ENCODE assay signal across 1 cellular context in the genomic region with DNA sequence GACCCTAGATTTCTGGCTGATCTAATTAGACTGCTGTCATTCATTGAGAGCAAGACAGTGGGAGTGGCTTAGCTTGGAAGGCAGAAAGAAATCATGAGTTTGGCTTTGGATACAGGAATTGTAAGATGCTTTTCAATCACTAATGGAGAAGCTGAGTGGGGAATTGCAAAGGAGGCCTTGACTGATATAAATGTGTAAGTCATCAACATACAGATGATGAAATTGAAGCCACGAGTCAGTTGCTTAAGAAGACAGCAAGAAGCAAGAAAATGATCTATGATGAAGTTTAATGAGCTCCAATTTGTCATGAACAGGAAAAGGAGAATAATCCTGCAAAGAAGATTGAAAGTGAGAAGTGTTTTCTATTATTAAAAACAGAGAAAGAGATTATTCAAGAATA.
TF ChIP-seq lines count a peak whose summit lies in the region.

No MANE protein-coding gene starts in this region.

TF ChIP-seq in GM23338, 12 proteins besides CTCF, POLR2A, EP300 and RAD21:
- TF ChIP-seq REST (IDR thresholded peaks at IDR 0.05; ENCODE audit: unreplicated experiment) (no peak), ZNF114 (CRISPR knock-in tag; IDR thresholded peaks at IDR 0.05) (no peak)
- TF ChIP-seq, protein P1, sequence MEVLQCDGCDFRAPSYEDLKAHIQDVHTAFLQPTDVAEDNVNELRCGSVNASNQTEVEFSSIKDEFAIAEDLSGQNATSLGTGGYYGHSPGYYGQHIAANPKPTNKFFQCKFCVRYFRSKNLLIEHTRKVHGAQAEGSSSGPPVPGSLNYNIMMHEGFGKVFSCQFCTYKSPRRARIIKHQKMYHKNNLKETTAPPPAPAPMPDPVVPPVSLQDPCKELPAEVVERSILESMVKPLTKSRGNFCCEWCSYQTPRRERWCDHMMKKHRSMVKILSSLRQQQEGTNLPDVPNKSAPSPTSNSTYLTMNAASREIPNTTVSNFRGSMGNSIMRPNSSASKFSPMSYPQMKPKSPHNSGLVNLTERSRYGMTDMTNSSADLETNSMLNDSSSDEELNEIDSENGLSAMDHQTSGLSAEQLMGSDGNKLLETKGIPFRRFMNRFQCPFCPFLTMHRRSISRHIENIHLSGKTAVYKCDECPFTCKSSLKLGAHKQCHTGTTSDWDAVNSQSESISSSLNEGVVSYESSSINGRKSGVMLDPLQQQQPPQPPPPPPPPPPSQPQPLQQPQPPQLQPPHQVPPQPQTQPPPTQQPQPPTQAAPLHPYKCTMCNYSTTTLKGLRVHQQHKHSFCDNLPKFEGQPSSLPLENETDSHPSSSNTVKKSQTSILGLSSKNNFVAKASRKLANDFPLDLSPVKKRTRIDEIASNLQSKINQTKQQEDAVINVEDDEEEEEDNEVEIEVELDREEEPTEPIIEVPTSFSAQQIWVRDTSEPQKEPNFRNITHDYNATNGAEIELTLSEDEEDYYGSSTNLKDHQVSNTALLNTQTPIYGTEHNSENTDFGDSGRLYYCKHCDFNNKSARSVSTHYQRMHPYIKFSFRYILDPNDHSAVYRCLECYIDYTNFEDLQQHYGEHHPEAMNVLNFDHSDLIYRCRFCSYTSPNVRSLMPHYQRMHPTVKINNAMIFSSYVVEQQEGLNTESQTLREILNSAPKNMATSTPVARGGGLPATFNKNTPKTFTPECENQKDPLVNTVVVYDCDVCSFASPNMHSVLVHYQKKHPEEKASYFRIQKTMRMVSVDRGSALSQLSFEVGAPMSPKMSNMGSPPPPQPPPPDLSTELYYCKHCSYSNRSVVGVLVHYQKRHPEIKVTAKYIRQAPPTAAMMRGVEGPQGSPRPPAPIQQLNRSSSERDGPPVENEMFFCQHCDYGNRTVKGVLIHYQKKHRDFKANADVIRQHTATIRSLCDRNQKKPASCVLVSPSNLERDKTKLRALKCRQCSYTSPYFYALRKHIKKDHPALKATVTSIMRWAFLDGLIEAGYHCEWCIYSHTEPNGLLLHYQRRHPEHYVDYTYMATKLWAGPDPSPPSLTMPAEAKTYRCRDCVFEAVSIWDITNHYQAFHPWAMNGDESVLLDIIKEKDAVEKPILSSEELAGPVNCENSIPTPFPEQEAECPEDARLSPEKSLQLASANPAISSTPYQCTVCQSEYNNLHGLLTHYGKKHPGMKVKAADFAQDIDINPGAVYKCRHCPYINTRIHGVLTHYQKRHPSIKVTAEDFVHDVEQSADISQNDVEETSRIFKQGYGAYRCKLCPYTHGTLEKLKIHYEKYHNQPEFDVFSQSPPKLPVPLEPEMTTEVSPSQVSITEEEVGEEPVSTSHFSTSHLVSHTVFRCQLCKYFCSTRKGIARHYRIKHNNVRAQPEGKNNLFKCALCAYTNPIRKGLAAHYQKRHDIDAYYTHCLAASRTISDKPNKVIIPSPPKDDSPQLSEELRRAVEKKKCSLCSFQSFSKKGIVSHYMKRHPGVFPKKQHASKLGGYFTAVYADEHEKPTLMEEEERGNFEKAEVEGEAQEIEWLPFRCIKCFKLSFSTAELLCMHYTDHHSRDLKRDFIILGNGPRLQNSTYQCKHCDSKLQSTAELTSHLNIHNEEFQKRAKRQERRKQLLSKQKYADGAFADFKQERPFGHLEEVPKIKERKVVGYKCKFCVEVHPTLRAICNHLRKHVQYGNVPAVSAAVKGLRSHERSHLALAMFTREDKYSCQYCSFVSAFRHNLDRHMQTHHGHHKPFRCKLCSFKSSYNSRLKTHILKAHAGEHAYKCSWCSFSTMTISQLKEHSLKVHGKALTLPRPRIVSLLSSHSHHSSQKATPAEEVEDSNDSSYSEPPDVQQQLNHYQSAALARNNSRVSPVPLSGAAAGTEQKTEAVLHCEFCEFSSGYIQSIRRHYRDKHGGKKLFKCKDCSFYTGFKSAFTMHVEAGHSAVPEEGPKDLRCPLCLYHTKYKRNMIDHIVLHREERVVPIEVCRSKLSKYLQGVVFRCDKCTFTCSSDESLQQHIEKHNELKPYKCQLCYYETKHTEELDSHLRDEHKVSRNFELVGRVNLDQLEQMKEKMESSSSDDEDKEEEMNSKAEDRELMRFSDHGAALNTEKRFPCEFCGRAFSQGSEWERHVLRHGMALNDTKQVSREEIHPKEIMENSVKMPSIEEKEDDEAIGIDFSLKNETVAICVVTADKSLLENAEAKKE (CRISPR knock-in tag; IDR thresholded peaks at IDR 0.05), result no peak
